ENCODE assay signal across 16 cellular contexts in genomic region chr9:20205821-20206220, GRCh38.
"Had no signal": no experiment of that assay in that cellular context is flagged by ENCODE, and none has a peak within 500 bp of the region (broad histone marks: within the 10 kb centered on the region; RNA-seq: fewer than 3 reads in every experiment).

No MANE protein-coding gene starts in this region.

- H3K4me1 ChIP-seq: ascending aorta, colonic mucosa, lower lobe of right lung, parathyroid adenoma, uterus had no signal

- H3K36me3 Mint-ChIP-seq: naive B cell had no signal

- H3K9me3 ChIP-seq: ascending aorta, colonic mucosa, lower lobe of right lung, tibial artery, uterus had no signal

- H3K27ac ChIP-seq: ascending aorta, colonic mucosa, lower lobe of right lung, parathyroid adenoma, skin epidermis, tibial artery, uterus had no signal

- H3K4me3 Mint-ChIP-seq: activated naive CD8-positive, alpha-beta T cell treated with anti-CD3 and anti-CD28 coated beads, Interleukin-2, amount 10 ng/mL, durations not matched to agents 7 days and 5 days; naive B cell; T-helper 1 cell treated with Interleukin-12 subunit alpha and Interleukin-12 subunit beta and Interleukin-4 antibody, amounts not matched to agents 30 μg/mL and 1 μg/mL, for 36 hours had no signal

- H3K36me3 ChIP-seq: ascending aorta, colonic mucosa, lower lobe of right lung, tibial artery, uterus had no signal

- H3K27me3 Mint-ChIP-seq: activated naive CD8-positive, alpha-beta T cell treated with anti-CD3 and anti-CD28 coated beads, Interleukin-2, amount 10 ng/mL, durations not matched to agents 7 days and 5 days had no signal

- H3K79me2 ChIP-seq: parathyroid adenoma had no signal

- H3K27me3 ChIP-seq: ascending aorta, colonic mucosa, tibial artery, uterus had no signal

- H3K27ac Mint-ChIP-seq: naive B cell; T-helper 1 cell treated with Interleukin-12 subunit alpha and Interleukin-12 subunit beta and Interleukin-4 antibody, amounts not matched to agents 30 μg/mL and 1 μg/mL, for 36 hours had no signal

- DNase-seq: activated CD4-positive, alpha-beta T cell treated with anti-CD3 and anti-CD28 coated beads, Interleukin-2, amount 50 U/mL, for 4 hours; activated gamma-delta T cell treated with Interleukin-2 at 50 U/mL for 16 hours; activated naive CD8-positive, alpha-beta T cell treated with anti-CD3 and anti-CD28 coated beads, Interleukin-2, amount 10 ng/mL, durations not matched to agents 7 days and 5 days; activated T-cell treated with anti-CD3 and anti-CD28 coated beads, Interleukin-2, amount 50 U/mL, for 48 hours; colonic mucosa; glutamatergic neuron; left cardiac atrium; lower lobe of right lung; naive B cell; retina; tibial artery; uterus had no signal

- ATAC-seq: left cardiac atrium, lower lobe of right lung had no signal

- H2AFZ ChIP-seq: parathyroid adenoma had no signal

- H3K9me3 Mint-ChIP-seq: naive B cell had no signal

- H3K4me3 ChIP-seq: ascending aorta, colonic mucosa, lower lobe of right lung, skin epidermis, tibial artery, uterus had no signal

- H3K9ac ChIP-seq: parathyroid adenoma had no signal
